ENCODE assay signal across 14 cellular contexts in the genomic region with DNA sequence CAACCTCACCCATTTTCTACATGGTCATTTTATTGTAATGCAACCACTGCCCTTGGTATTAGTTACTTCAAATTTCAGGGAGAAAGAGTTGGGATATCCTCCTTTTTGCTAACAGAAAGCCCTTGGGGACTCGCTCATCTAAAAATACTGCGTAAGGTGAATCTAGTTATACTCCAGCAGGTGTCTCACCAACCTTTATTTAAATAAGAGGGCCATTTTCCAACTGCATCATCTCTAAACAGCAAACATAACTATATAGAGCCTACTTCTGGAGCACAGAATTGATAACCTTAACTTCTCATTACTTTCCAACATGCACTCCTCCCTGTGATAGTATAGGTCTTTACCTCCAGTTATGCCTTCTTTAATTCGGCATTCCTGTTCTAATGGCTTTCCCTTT.
"Had no signal": no experiment of that assay in that cellular context is flagged by ENCODE, and none has a peak within 500 bp of the region (broad histone marks: within the 10 kb centered on the region; RNA-seq: fewer than 3 reads in every experiment).

No MANE protein-coding gene starts in this region.

- H3K36me3 ChIP-seq: ascending aorta, breast epithelium, tibial artery, uterus had no signal

- H3K27me3 Mint-ChIP-seq: activated B cell treated with CpG ODN at 0.5 μM for 24 hours; activated CD4-positive, alpha-beta T cell treated with anti-CD3 and anti-CD28 coated beads, Interleukin-2, amount 10 ng/mL, durations not matched to agents 24 days and 14 days; naive B cell had no signal

- H3K4me3 ChIP-seq: ascending aorta, breast epithelium, dorsolateral prefrontal cortex, tibial artery, uterus had no signal

- H3K4me3 Mint-ChIP-seq: activated B cell treated with CpG ODN at 0.5 μM for 24 hours; activated CD4-positive, alpha-beta T cell treated with anti-CD3 and anti-CD28 coated beads, Interleukin-2, amount 10 ng/mL, durations not matched to agents 24 days and 14 days; activated T-helper 1 cell treated with anti-CD3 and anti-CD28 coated beads, Interleukin-12 subunit alpha, Interleukin-12 subunit beta, Interleukin-2, Interleukin-4 antibody, amounts not matched to agents 30 ng/mL and 10 ng/mL and 1 ng/mL, durations not matched to agents 14 hours and 24 hours and 36 hours; naive B cell had no signal

- DNase-seq: activated B cell treated with CpG ODN at 0.5 μM for 24 hours; activated CD4-positive, alpha-beta T cell treated with anti-CD3 and anti-CD28 coated beads, Interleukin-2, amount 10 ng/mL, durations not matched to agents 24 days and 14 days; activated CD8-positive, alpha-beta memory T cell treated with anti-CD3 and anti-CD28 coated beads, Interleukin-2, amount 50 U/mL, for 48 hours; activated naive CD4-positive, alpha-beta T cell treated with Interleukin-2 at 50 U/mL for 16 hours; dorsolateral prefrontal cortex; naive B cell; retina; stimulated activated CD4-positive, alpha-beta T cell treated with anti-CD3 and anti-CD28 coated beads, Interleukin-4, amount 100 ng/mL, for 1 hour; tibial artery; uterus had no signal

- H3K9me3 ChIP-seq: ascending aorta, breast epithelium, tibial artery, uterus had no signal

- H3K27ac Mint-ChIP-seq: activated CD4-positive, alpha-beta T cell treated with anti-CD3 and anti-CD28 coated beads, Interleukin-2, amount 10 ng/mL, durations not matched to agents 24 days and 14 days; activated T-helper 1 cell treated with anti-CD3 and anti-CD28 coated beads, Interleukin-12 subunit alpha, Interleukin-12 subunit beta, Interleukin-2, Interleukin-4 antibody, amounts not matched to agents 30 ng/mL and 10 ng/mL and 1 ng/mL, durations not matched to agents 14 hours and 24 hours and 36 hours had no signal

- H3K4me1 ChIP-seq: uterus had no signal

- H3K27ac ChIP-seq: ascending aorta, breast epithelium, dorsolateral prefrontal cortex, tibial artery, uterus had no signal

- H3K9me3 Mint-ChIP-seq: activated B cell treated with CpG ODN at 0.5 μM for 24 hours had no signal

- H3K27me3 ChIP-seq: ascending aorta, breast epithelium, dorsolateral prefrontal cortex, tibial artery, uterus had no signal

- ATAC-seq: left lobe of liver had no signal
